Comparison of ENCODE assay signal across 21 cellular contexts in the genomic region with DNA sequence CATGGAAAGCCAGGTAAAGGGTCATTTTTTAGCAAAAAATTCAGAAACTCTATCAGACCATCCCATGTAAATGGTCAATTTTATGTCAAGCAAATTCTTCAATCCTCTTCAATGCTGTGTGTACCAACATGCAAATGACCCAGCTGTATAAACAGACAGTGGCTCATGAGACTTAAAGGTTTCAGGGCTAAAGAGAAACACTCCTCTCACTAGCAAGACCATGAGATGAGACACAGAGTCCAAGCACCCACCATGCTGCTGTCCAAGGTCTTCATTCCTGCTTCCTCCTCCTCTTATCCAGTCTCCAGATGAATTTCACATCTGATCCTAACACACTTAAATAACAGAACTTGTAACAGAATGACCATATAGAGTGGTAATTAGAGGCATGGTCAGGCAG. TPM values are rescaled to one million over a fixed set of nuclear protein-coding genes. Genes with fewer than 3 reads are reported as not detected.
A peak's percentile ranks its signal among the peaks of the same experiment; 100 is the strongest.
DNase-seq lines count a peak whose midpoint lies in the region; ATAC-seq, FAIRE-seq and TF ChIP-seq lines count a peak whose summit lies in the region.
"Had no signal": no experiment of that assay in that cellular context is flagged by ENCODE, and none has a peak within 500 bp of the region (broad histone marks: within the 10 kb centered on the region; RNA-seq: fewer than 3 reads in every experiment).

No MANE protein-coding gene starts in this region.

- no peak overlapping the region for H3K27ac ChIP-seq in HEK293 (ENCODE audit: extremely low read depth, low read depth, low read length)
- no peak overlapping the region for H3K27ac ChIP-seq in GM12878 (ENCODE audit: control insufficient read depth, insufficient read depth)
- H3K27ac ChIP-seq: 22Rv1, BLaER1, KMS-11 had no signal

- intact Hi-C loops in GM12878 (cut with micrococcal nuclease; ENCODE audit: unreplicated experiment), result no loop called here
- intact Hi-C loops in activated CD4-positive, alpha-beta T cell treated with anti-CD3 and anti-CD28 coated beads for 36 hours (cut with DNase I, micrococcal nuclease), result no loop called here

- no peak for TF ChIP-seq CTCF in HEK293 (tag by site-specific recombination; IDR thresholded peaks at IDR 0.05)
- TF ChIP-seq CTCF in GM12878 (IDR thresholded peaks at IDR 0.05 in 2 of 3, conservative IDR thresholded peaks at IDR 0.05 in 1 of 3; ENCODE audit: control insufficient read depth in 2 of 3, extremely low read depth in 1 of 3, insufficient read depth in 1 of 3, low read depth in 3 of 3, low read length in 3 of 3), result no peak

- SMC1A ChIA-PET in GM12878 (lab: Charles Lee; ENCODE audit: uncharacterized antibody, unreplicated experiment), result no interaction called here

- CTCF ChIA-PET in HEK293 (lab: Yijun Ruan, JAX), result no interaction called here
- CTCF ChIA-PET in GM12878 (lab: Yijun Ruan, JAX), result no interaction called here
- CTCF ChIA-PET in activated CD4-positive, alpha-beta T cell treated with anti-CD3 and anti-CD28 coated beads for 36 hours (lab: Charles Lee), result no interaction called here

- no peak overlapping the region for H3K4me2 ChIP-seq in GM12878 (ENCODE audit: control insufficient read depth, insufficient read depth)
- H3K4me2 ChIP-seq: BLaER1, KMS-11 had no signal

- RAD21 ChIA-PET in GM12878 (lab: Charles Lee; ENCODE audit: unreplicated experiment), result no interaction called here

- H3K9me3 ChIP-seq in HEK293 (ENCODE audit: control insufficient read depth, insufficient read depth, low read depth, low read length), result no peaks in the 10 kb centered on the region
- H3K9me3 ChIP-seq in GM12878 (replicated peaks; ENCODE audit: control insufficient read depth, insufficient read depth, low read length), result no peaks in the 10 kb centered on the region
- H3K9me3 ChIP-seq: BLaER1, Caco-2 had no signal

- no peak for TF ChIP-seq RAD21 in GM12878 (IDR thresholded peaks at IDR 0.05; ENCODE audit: insufficient read depth, low read depth, low read length)

- no peak for ATAC-seq in GM12878
- no peak for ATAC-seq in activated CD4-positive, alpha-beta T cell treated with anti-CD3 and anti-CD28 coated beads for 36 hours

- no TSS peak for BruUV-seq in GM12878 (replicated peaks; lab: Mats Ljungman, UMichigan)

- peak; percentile 16 for DNase-seq in NCI-H748 (lab: John Stamatoyannopoulos, UW; ENCODE audit: unreplicated experiment)
- DNase-seq in NCI-H748 treated with DMSO at 0.1 percent for 48 hours (lab: John Stamatoyannopoulos, UW), result no peak
- peak; percentile 69 for DNase-seq in DMS53 (lab: John Stamatoyannopoulos, UW)
- DNase-seq in GM12878 (ENCODE audit: low read depth, low spot score), result no peak
- DNase-seq in DMS 273 treated with DMSO at 0.1 percent for 48 hours (lab: John Stamatoyannopoulos, UW), result no peak
- no peak for DNase-seq in activated CD4-positive, alpha-beta T cell treated with anti-CD3 and anti-CD28 coated beads for 36 hours
- DNase-seq: AML-193; Caco-2; CD8-positive, alpha-beta memory T cell; DMS79; HCEC 1CT; IMR-90 had no signal

- in situ Hi-C loops in GM12878 (cut with MboI), result no loop called here

- H3K9ac ChIP-seq in GM12878 (ENCODE audit: control insufficient read depth, insufficient read depth, low read length), result no peak overlapping the region
- H3K9ac ChIP-seq: BLaER1, KMS-11 had no signal

- H3K27me3 ChIP-seq in GM12878 (replicated peaks in 1 of 2; ENCODE audit: control insufficient read depth in 2 of 2, insufficient read depth in 2 of 2, low read length in 1 of 2), result no peaks in the 10 kb centered on the region
- H3K27me3 ChIP-seq: BLaER1 had no signal

- no peaks in the 10 kb centered on the region for H3K4me1 Mint-ChIP-seq in activated CD4-positive, alpha-beta T cell treated with anti-CD3 and anti-CD28 coated beads for 36 hours
- H3K4me1 Mint-ChIP-seq: CD8-positive, alpha-beta memory T cell had no signal

- no peak overlapping the region for H3K27ac Mint-ChIP-seq in activated CD4-positive, alpha-beta T cell treated with anti-CD3 and anti-CD28 coated beads for 36 hours
- H3K27ac Mint-ChIP-seq: CD8-positive, alpha-beta memory T cell had no signal

- no peak for FAIRE-seq in GM12878 (lab: Jason Lieb, UNC)
- FAIRE-seq: GM12891, GM19239 had no signal

- no peaks in the 10 kb centered on the region for H3K79me2 ChIP-seq in GM12878 (ENCODE audit: control insufficient read depth, insufficient read depth, low read length)

- H3K4me3 ChIP-seq in HEK293 (ENCODE audit: low read depth, low read length) (no peak overlapping the region), GM12878 (no peak overlapping the region)
- H3K4me3 ChIP-seq: BLaER1 had no signal

- H4K20me1 ChIP-seq in GM12878 (ENCODE audit: control insufficient read depth, insufficient read depth), result no peaks in the 10 kb centered on the region
- H4K20me1 ChIP-seq: BLaER1 had no signal

- H3K4me1 ChIP-seq in HEK293 (ENCODE audit: control insufficient read depth, insufficient read depth, low read length), result no peaks in the 10 kb centered on the region
- H3K4me1 ChIP-seq in GM12878 (ENCODE audit: control insufficient read depth, insufficient read depth, low read length), result no peaks in the 10 kb centered on the region
- H3K4me1 ChIP-seq: BLaER1, Caco-2 had no signal

- TF ChIP-seq EP300 in GM12878 (IDR thresholded peaks at IDR 0.05; ENCODE audit: borderline replicate concordance in 1 of 2, control insufficient read depth in 1 of 2, low read depth in 2 of 2, low read length in 2 of 2), result no peak

- no peaks in the 10 kb centered on the region for H3K36me3 Mint-ChIP-seq in activated CD4-positive, alpha-beta T cell treated with anti-CD3 and anti-CD28 coated beads for 36 hours (ENCODE audit: low read depth)
- H3K36me3 Mint-ChIP-seq: CD8-positive, alpha-beta memory T cell had no signal

- no peak overlapping the region for H2AFZ ChIP-seq in GM12878 (ENCODE audit: control insufficient read depth, low read depth, low read length)

- no peaks in the 10 kb centered on the region for H3K36me3 ChIP-seq in HEK293 (ENCODE audit: control insufficient read depth in 2 of 2, insufficient read depth in 1 of 2, low read length in 2 of 2)
- no peaks in the 10 kb centered on the region for H3K36me3 ChIP-seq in GM12878 (ENCODE audit: control insufficient read depth in 2 of 2, insufficient read depth in 2 of 2, low read length in 1 of 2)
- H3K36me3 ChIP-seq: BLaER1 had no signal

- H3K4me3 Mint-ChIP-seq in activated CD4-positive, alpha-beta T cell treated with anti-CD3 and anti-CD28 coated beads for 36 hours, result no peak overlapping the region
- H3K4me3 Mint-ChIP-seq: CD8-positive, alpha-beta memory T cell had no signal

- H3K9me3 Mint-ChIP-seq in activated CD4-positive, alpha-beta T cell treated with anti-CD3 and anti-CD28 coated beads for 36 hours (ENCODE audit: low read depth), result peaks cover 2% of the 10 kb centered on the region

- H3K27me3 Mint-ChIP-seq in activated CD4-positive, alpha-beta T cell treated with anti-CD3 and anti-CD28 coated beads for 36 hours, result peaks cover 17% of the 10 kb centered on the region

- no peak for TF ChIP-seq POLR2A in GM12878 (IDR thresholded peaks at IDR 0.05; ENCODE audit: low read depth, low read length)

- POLR2A ChIA-PET in HEK293 (lab: Yijun Ruan, JAX), result no interaction called here
- POLR2A ChIA-PET in GM12878 (lab: Charles Lee), result no interaction called here
- POLR2A ChIA-PET in activated CD4-positive, alpha-beta T cell treated with anti-CD3 and anti-CD28 coated beads for 36 hours (lab: Charles Lee), result no interaction called here

RNA-seq across cellular contexts. Expression of a gene that starts 30.8 kb away (rescaled TPM):
- not detected in 2 replicates for total RNA-seq in GM12878 (2013; cell fraction: nucleolus; rRNA removed)
- not detected in 2 replicates for total RNA-seq in GM12878 (2014; rRNA removed)
- not detected in 2 replicates for total RNA-seq in GM12878 (2014; rRNA removed; fragmentation: Illumina TruSeq; extraction: Trizol)
- total RNA-seq in GM12878 (2021), result 0.03 TPM in 2 replicates
- polyA plus RNA-seq in GM12878 (2011; ENCODE audit: low read depth), result not detected
- polyA plus RNA-seq in GM12878 (2011; rRNA removed), result not detected in 2 replicates
- polyA plus RNA-seq in GM12878 (2011; cell fraction: cytosol; rRNA removed), result not detected in 2 replicates
- polyA plus RNA-seq in GM12878 (2011; cell fraction: nucleus; rRNA removed), result not detected in 2 replicates
- not detected in 2 replicates for polyA plus RNA-seq in GM12878 (2012)
- not detected in 2 replicates for polyA plus RNA-seq in GM12878 (2014; fragmentation: Illumina TruSeq; extraction: Trizol)
- polyA plus RNA-seq in GM12878 (2014; fragmentation: Nextera tagmentation; extraction: Ambion mirVana), result not detected
- not detected in 2 replicates for polyA plus RNA-seq in GM12878 (2014; rRNA removed)
- polyA plus RNA-seq in GM12878 (2016; fragmentation: Nextera tagmentation; extraction: Ambion mirVana), result under 1 TPM in 1 of 2 experiments, not detected in 1; 0.01 TPM
- not detected in 2 replicates for polyA minus RNA-seq in GM12878 (2011; rRNA and poly(A)+ RNA removed)
- not detected in 2 replicates for polyA minus RNA-seq in GM12878 (2011; cell fraction: cytosol; rRNA and poly(A)+ RNA removed)
- polyA minus RNA-seq in GM12878 (2011; cell fraction: nucleus; rRNA and poly(A)+ RNA removed), result not detected in 2 replicates
- total RNA-seq in activated CD4-positive, alpha-beta T cell treated with anti-CD3 and anti-CD28 coated beads for 36 hours, result under 1 TPM in 1 of 2 experiments, not detected in 1; under 0.01 TPM
- total RNA-seq: CD8-positive, alpha-beta memory T cell; G401 had no signal
- polyA plus RNA-seq: CD8-positive, alpha-beta memory T cell had no signal

RNA-seq across cellular contexts. Expression of a gene that starts 52.0 kb away (rescaled TPM):
- total RNA-seq in GM12878 (2013; cell fraction: nucleolus; rRNA removed), result not detected in 2 replicates
- total RNA-seq in GM12878 (2014; rRNA removed) (under 0.01 TPM in 1 of 2 replicates, not detected in the other), GM12878 (2014; rRNA removed; fragmentation: Illumina TruSeq; extraction: Trizol) (not detected in 2 replicates), GM12878 (2021) (not detected in 2 replicates)
- not detected for polyA plus RNA-seq in GM12878 (2011; ENCODE audit: low read depth)
- polyA plus RNA-seq in GM12878 (2011; rRNA removed) (not detected in 2 replicates), GM12878 (2014; fragmentation: Illumina TruSeq; extraction: Trizol) (not detected in 2 replicates), GM12878 (2014; fragmentation: Nextera tagmentation; extraction: Ambion mirVana) (not detected), GM12878 (2014; rRNA removed) (not detected in 2 replicates), GM12878 (2016; fragmentation: Nextera tagmentation; extraction: Ambion mirVana) (not detected)
- not detected in 2 replicates for polyA plus RNA-seq in GM12878 (2011; cell fraction: cytosol; rRNA removed)
- polyA plus RNA-seq in GM12878 (2011; cell fraction: nucleus; rRNA removed), result not detected in 2 replicates
- polyA plus RNA-seq in GM12878 (2012), result not detected in 2 replicates
- polyA minus RNA-seq in GM12878 (2011; rRNA and poly(A)+ RNA removed), result not detected in 2 replicates
- polyA minus RNA-seq in GM12878 (2011; cell fraction: cytosol; rRNA and poly(A)+ RNA removed), result not detected in 2 replicates
- polyA minus RNA-seq in GM12878 (2011; cell fraction: nucleus; rRNA and poly(A)+ RNA removed), result not detected in 2 replicates
- not detected for total RNA-seq in activated CD4-positive, alpha-beta T cell treated with anti-CD3 and anti-CD28 coated beads for 36 hours
- total RNA-seq: A673; Caco-2; CD8-positive, alpha-beta memory T cell; G401; H4; IMR-90 had no signal
- polyA plus RNA-seq: CD8-positive, alpha-beta memory T cell; IMR-90 had no signal

Comparison
In these comparisons a context has a peak if more than half of its experiments do, and no peak if none do; other contexts are left out.
1. DNase-seq: peak in NCI-H748 (single experiment) and DMS53 (single experiment); none in NCI-H748 treated with DMSO at 0.1 percent for 48 hours (single experiment), GM12878 (single experiment), DMS 273 treated with DMSO at 0.1 percent for 48 hours (single experiment) and activated CD4-positive, alpha-beta T cell treated with anti-CD3 and anti-CD28 coated beads for 36 hours (single experiment).